In genomic region chr20:60009318-60009717, GRCh38 we compare ENCODE assay signal across 23 cellular contexts. TPM values are rescaled to one million over a fixed set of nuclear protein-coding genes. Genes with fewer than 3 reads are reported as not detected.
"Had no signal": no experiment of that assay in that cellular context is flagged by ENCODE, and none has a peak within 500 bp of the region (broad histone marks: within the 10 kb centered on the region; RNA-seq: fewer than 3 reads in every experiment).

No MANE protein-coding gene starts in this region.

- H3K27me3 Mint-ChIP-seq: activated B cell treated with CpG ODN at 0.5 μM for 24 hours, T-helper 17 cell had no signal

- H3K4me1 Mint-ChIP-seq: activated B cell treated with CpG ODN at 0.5 μM for 24 hours had no signal

- H3K36me3 Mint-ChIP-seq: activated naive CD4-positive, alpha-beta T cell treated with anti-CD3 and anti-CD28 coated beads, Interleukin-2, amount 50 U/mL, for 72 hours had no signal

- ATAC-seq: activated T-cell treated with anti-CD3 and anti-CD28 coated beads, Interleukin-2, amount 50 U/mL, for 4 hours; T-helper 17 cell had no signal

- H3K9me3 Mint-ChIP-seq: activated B cell treated with CpG ODN at 0.5 μM for 24 hours; activated CD4-positive, alpha-beta T cell treated with anti-CD3 and anti-CD28 coated beads, Interleukin-2, amount 10 ng/mL, durations not matched to agents 24 days and 14 days; activated naive CD4-positive, alpha-beta T cell treated with anti-CD3 and anti-CD28 coated beads, Interleukin-2, amount 50 U/mL, for 72 hours; activated T-cell treated with anti-CD3 and anti-CD28 coated beads, Interleukin-2, amount 50 U/mL, for 4 hours had no signal

- H3K27me3 ChIP-seq: brain microvascular endothelial cell had no signal

- H3K27ac Mint-ChIP-seq: activated B cell treated with CpG ODN at 0.5 μM for 24 hours; activated CD4-positive, alpha-beta T cell treated with anti-CD3 and anti-CD28 coated beads, Interleukin-2, amount 10 ng/mL, durations not matched to agents 24 days and 14 days; activated naive CD4-positive, alpha-beta T cell treated with anti-CD3 and anti-CD28 coated beads, Interleukin-2, amount 50 U/mL, for 72 hours; T-helper 17 cell had no signal

- H3K36me3 ChIP-seq: brain microvascular endothelial cell had no signal

- DNase-seq: activated B cell treated with CpG ODN at 0.5 μM for 24 hours; activated CD4-positive, alpha-beta T cell treated with anti-CD3 and anti-CD28 coated beads for 1 hour; activated CD4-positive, alpha-beta T cell treated with anti-CD3 and anti-CD28 coated beads, Interleukin-2, amount 10 ng/mL, durations not matched to agents 24 days and 14 days; activated CD4-positive, alpha-beta T cell treated with anti-CD3 and anti-CD28 coated beads, Interleukin-2, amount 50 U/mL, for 48 hours; activated CD8-positive, alpha-beta memory T cell treated with anti-CD3 and anti-CD28 coated beads for 24 hours; activated effector memory CD4-positive, alpha-beta T cell treated with anti-CD3 and anti-CD28 coated beads, Interleukin-2, amount 50 U/mL, for 16 hours; activated naive CD4-positive, alpha-beta T cell treated with Interleukin-2 at 50 U/mL for 16 hours; activated T-cell treated with anti-CD3 and anti-CD28 coated beads, Interleukin-2, amount 50 U/mL, for 4 hours; amygdala; brain microvascular endothelial cell; MM.1S; NCI-H1105; NCI-H1436; NCI-H1694 treated with DMSO at 0.1 percent for 48 hours; NCI-H2029 treated with DMSO at 0.1 percent for 48 hours; NCI-H446 treated with DMSO at 0.1 percent for 48 hours; NCI-H524 treated with DMSO at 0.1 percent for 48 hours; NCI-H748 treated with DMSO at 0.1 percent for 48 hours; SIG-M5; T-helper 17 cell; T-helper 9 cell had no signal

- H3K27ac ChIP-seq: brain microvascular endothelial cell had no signal

- H3K4me3 Mint-ChIP-seq: activated B cell treated with CpG ODN at 0.5 μM for 24 hours; activated CD4-positive, alpha-beta T cell treated with anti-CD3 and anti-CD28 coated beads, Interleukin-2, amount 10 ng/mL, durations not matched to agents 24 days and 14 days; activated T-cell treated with anti-CD3 and anti-CD28 coated beads, Interleukin-2, amount 50 U/mL, for 4 hours; T-helper 17 cell had no signal

RNA-seq across cellular contexts. Expression of gene CDH26, which starts 51.1 kb away (rescaled TPM):
- total RNA-seq: RPMI7951 had no signal
